1 cellular context compared by ENCODE assay signal in genomic region chr1:234955107-234955731, GRCh38.
TF ChIP-seq lines count a peak whose summit lies in the region.

No MANE protein-coding gene starts in this region.

TF ChIP-seq in HepG2, 621 proteins besides CTCF, POLR2A, EP300 and RAD21 (continued from another document and continues in another):
- TF ChIP-seq BRF2 (CRISPR knock-in tag; IDR thresholded peaks at IDR 0.05) (no peak), ZNF124 (CRISPR knock-in tag; IDR thresholded peaks at IDR 0.05) (no peak), RFXANK (CRISPR knock-in tag; IDR thresholded peaks at IDR 0.05) (no peak), RXRB (CRISPR knock-in tag; IDR thresholded peaks at IDR 0.05; ENCODE audit: borderline replicate concordance) (peak; percentile 15; the same call in 1 of the 2 replicates), ZNF329 (CRISPR knock-in tag; IDR thresholded peaks at IDR 0.05; ENCODE audit: low read depth) (no peak), ZSCAN21 (CRISPR knock-in tag; IDR thresholded peaks at IDR 0.05; ENCODE audit: borderline replicate concordance) (no peak), ZNF513 (CRISPR knock-in tag; conservative IDR thresholded peaks at IDR 0.05) (no peak), CREBL2 (CRISPR knock-in tag; IDR thresholded peaks at IDR 0.05; ENCODE audit: borderline replicate concordance) (no peak), CENPT (CRISPR knock-in tag; IDR thresholded peaks at IDR 0.05; ENCODE audit: low read depth) (no peak), KAT7 (CRISPR knock-in tag; IDR thresholded peaks at IDR 0.05; ENCODE audit: borderline replicate concordance) (no peak), HCFC1 (IDR thresholded peaks at IDR 0.05; ENCODE audit: low read depth, low read length) (no peak), NCOA2 (CRISPR knock-in tag; IDR thresholded peaks at IDR 0.05) (no peak), NFKBIZ (CRISPR knock-in tag; IDR thresholded peaks at IDR 0.05) (no peak), BATF2 (CRISPR knock-in tag; IDR thresholded peaks at IDR 0.05) (no peak), ZNF281 (CRISPR knock-in tag; IDR thresholded peaks at IDR 0.05; ENCODE audit: borderline replicate concordance) (peak; percentile 71), ZNF562 (CRISPR knock-in tag; IDR thresholded peaks at IDR 0.05; ENCODE audit: borderline replicate concordance) (no peak), ZNF207 (IDR thresholded peaks at IDR 0.05; ENCODE audit: borderline replicate concordance) (no peak), ZBTB49 (CRISPR knock-in tag; IDR thresholded peaks at IDR 0.05; ENCODE audit: borderline replicate concordance) (no peak), XBP1 (CRISPR knock-in tag; IDR thresholded peaks at IDR 0.05) (no peak), MYC (CRISPR knock-in tag; IDR thresholded peaks at IDR 0.05; ENCODE audit: borderline replicate concordance) (no peak; the same call in 1 of the 2 replicates), ZNF136 (CRISPR knock-in tag; IDR thresholded peaks at IDR 0.05; ENCODE audit: low read depth) (no peak), CC2D1A (CRISPR knock-in tag; IDR thresholded peaks at IDR 0.05) (no peak), FOXJ3 (CRISPR knock-in tag; IDR thresholded peaks at IDR 0.05; ENCODE audit: borderline replicate concordance) (no peak), MLX (CRISPR knock-in tag; IDR thresholded peaks at IDR 0.05) (no peak), MLXIP (CRISPR knock-in tag; IDR thresholded peaks at IDR 0.05; ENCODE audit: borderline replicate concordance) (no peak), ZNF414 (CRISPR knock-in tag; IDR thresholded peaks at IDR 0.05) (no peak), FOSL1 (CRISPR knock-in tag; IDR thresholded peaks at IDR 0.05; ENCODE audit: borderline replicate concordance) (no peak), FIP1L1 (IDR thresholded peaks at IDR 0.05; ENCODE audit: borderline replicate concordance, insufficient read depth, low read depth, low read length) (no peak), TOE1 (CRISPR knock-in tag; IDR thresholded peaks at IDR 0.05) (no peak), ZNF703 (CRISPR knock-in tag; IDR thresholded peaks at IDR 0.05; ENCODE audit: borderline replicate concordance) (no peak), ZNF24 (IDR thresholded peaks at IDR 0.05) (no peak), ZNF431 (CRISPR knock-in tag; IDR thresholded peaks at IDR 0.05; ENCODE audit: borderline replicate concordance, low read depth) (no peak), ZNF790 (CRISPR knock-in tag; IDR thresholded peaks at IDR 0.05; ENCODE audit: borderline replicate concordance) (no peak), ZNF879 (CRISPR knock-in tag; IDR thresholded peaks at IDR 0.05) (no peak), ZFP90 (CRISPR knock-in tag; IDR thresholded peaks at IDR 0.05; ENCODE audit: borderline replicate concordance) (no peak), ZNF710 (CRISPR knock-in tag; IDR thresholded peaks at IDR 0.05; ENCODE audit: borderline replicate concordance) (peak; percentile 70; the same call in 1 of the 2 replicates), ZNF296 (CRISPR knock-in tag; conservative IDR thresholded peaks at IDR 0.05) (no peak), GZF1 (CRISPR knock-in tag; IDR thresholded peaks at IDR 0.05) (no peak), ZFP36L2 (CRISPR knock-in tag; IDR thresholded peaks at IDR 0.05) (no peak), E2F2 (CRISPR knock-in tag; IDR thresholded peaks at IDR 0.05; ENCODE audit: borderline replicate concordance) (no peak), ZNF280D (CRISPR knock-in tag; IDR thresholded peaks at IDR 0.05) (no peak), ZNF746 (CRISPR knock-in tag; IDR thresholded peaks at IDR 0.05) (peak; percentile 53; the same call in 1 of the 2 replicates), ISX (CRISPR knock-in tag; conservative IDR thresholded peaks at IDR 0.05) (no peak)
